1 cellular context compared by ENCODE assay signal in genomic region chr6:42484261-42484660, GRCh38.
TF ChIP-seq lines count a peak whose summit lies in the region.

No MANE protein-coding gene starts in this region.

TF ChIP-seq in neural cell, 6 proteins besides CTCF, POLR2A, EP300 and RAD21 (continued from another document):
- peak; percentile 58 for TF ChIP-seq REST (IDR thresholded peaks at IDR 0.05; ENCODE audit: borderline replicate concordance)
